ENCODE assay signal across 9 cellular contexts in genomic region chr1:27001570-27002360, GRCh38. TPM values are rescaled to one million over a fixed set of nuclear protein-coding genes. Genes with fewer than 3 reads are reported as not detected.
DNase-seq lines count a peak whose midpoint lies in the region; ATAC-seq, FAIRE-seq and TF ChIP-seq lines count a peak whose summit lies in the region.
"Had no signal": no experiment of that assay in that cellular context is flagged by ENCODE, and none has a peak within 500 bp of the region (broad histone marks: within the 10 kb centered on the region; RNA-seq: fewer than 3 reads in every experiment).

No MANE protein-coding gene starts in this region.

- dilution Hi-C loops in keratinocyte (cut with MboI; ENCODE audit: extremely low pct_ligation_motif_present, low sequenced_read_pairs): no loop called here

- no peak for TF ChIP-seq CTCF in keratinocyte (optimal IDR thresholded peaks at IDR 0.05 in 1 of 3, IDR thresholded peaks at IDR 0.05 in 1 of 3, conservative IDR thresholded peaks at IDR 0.05 in 1 of 3; ENCODE audit: extremely low read depth in 1 of 3, insufficient read depth in 2 of 3, low read length in 3 of 3)
- no peak for TF ChIP-seq CTCF in stomach (IDR thresholded peaks at IDR 0.05)

- peak overlapping the region; percentile 99 for H3K27ac ChIP-seq in keratinocyte (ENCODE audit: control insufficient read depth, insufficient read depth, low read length)
- peak overlapping the region; percentile 43 to 90 (median 86) for H3K27ac ChIP-seq in stomach

- H3K9me3 ChIP-seq in adipocyte (ENCODE audit: control insufficient read depth, low read length) (no peaks in the 10 kb centered on the region), keratinocyte (ENCODE audit: control insufficient read depth, low read depth, low read length) (no peaks in the 10 kb centered on the region), stomach (no peaks in the 10 kb centered on the region)

- peak; percentile 96 for FAIRE-seq in keratinocyte (lab: Jason Lieb, UNC)

- H3K4me2 ChIP-seq in keratinocyte (ENCODE audit: control insufficient read depth, extremely low read depth, insufficient read depth, low read depth, low read length): peak overlapping the region; percentile 45

- H3K27me3 ChIP-seq in adipocyte (replicated peaks; ENCODE audit: control insufficient read depth, insufficient read depth, low read length): no peaks in the 10 kb centered on the region
- no peaks in the 10 kb centered on the region for H3K27me3 ChIP-seq in keratinocyte (ENCODE audit: control insufficient read depth, extremely low read depth, insufficient read depth, low read length)
- H3K27me3 ChIP-seq in stomach: no peaks in the 10 kb centered on the region

- peaks cover 20% of the 10 kb centered on the region for H3K79me2 ChIP-seq in keratinocyte (ENCODE audit: control insufficient read depth, insufficient read depth, low read length)

- DNase-seq in adipocyte (ENCODE audit: low read depth): peak; percentile 27
- no peak for DNase-seq in keratinocyte (ENCODE audit: low read depth, low spot score)
- peak; percentile 48 for DNase-seq in stomach
- DNase-seq in NCI-H524 treated with DMSO at 0.1 percent for 48 hours (lab: John Stamatoyannopoulos, UW): no peak

- peaks cover 3% of the 10 kb centered on the region for H4K20me1 ChIP-seq in keratinocyte (ENCODE audit: control insufficient read depth, extremely low read depth, insufficient read depth, low read length)

- TF ChIP-seq EP300 in stomach (IDR thresholded peaks at IDR 0.05): no peak

- H2AFZ ChIP-seq in keratinocyte (ENCODE audit: control insufficient read depth, low read length): no peak overlapping the region

- peaks cover 2% of the 10 kb centered on the region for H3K9me1 ChIP-seq in keratinocyte (ENCODE audit: control insufficient read depth, extremely low read depth, insufficient read depth, low read length)

- H3K9ac ChIP-seq in adipocyte (ENCODE audit: low read length): peak overlapping the region; percentile 23
- peak overlapping the region; percentile 91 for H3K9ac ChIP-seq in keratinocyte (ENCODE audit: control insufficient read depth, extremely low read depth, insufficient read depth, low read length)

- peaks cover 60% of the 10 kb centered on the region for H3K4me1 ChIP-seq in adipocyte (ENCODE audit: control insufficient read depth, insufficient read depth, low read length)
- H3K4me1 ChIP-seq in keratinocyte (ENCODE audit: control insufficient read depth, extremely low read depth, insufficient read depth, low read length): peaks cover 68% of the 10 kb centered on the region
- peaks cover 69 to 98% (median 89%) of the 10 kb centered on the region in 4 donors for H3K4me1 ChIP-seq in stomach

- intact Hi-C loops in stomach (cut with DNase I; ENCODE audit: low total_unique reads): no loop called here

- ATAC-seq in HG03342 (IDR thresholded peaks at IDR 0.05; ENCODE audit: unreplicated experiment) (peak; percentile 47), GM21360 (IDR thresholded peaks at IDR 0.05; ENCODE audit: unreplicated experiment) (no peak), HG03280 (IDR thresholded peaks at IDR 0.05; ENCODE audit: unreplicated experiment) (no peak), HG03354 (IDR thresholded peaks at IDR 0.05; ENCODE audit: poor library complexity, severe bottlenecking, unreplicated experiment) (no peak)

- H3K4me3 ChIP-seq in adipocyte (ENCODE audit: low read length) (no peak overlapping the region), keratinocyte (ENCODE audit: control insufficient read depth in 2 of 3, extremely low read depth in 1 of 3, insufficient read depth in 2 of 3, low read depth in 1 of 3, low read length in 3 of 3) (no peak overlapping the region), stomach (no peak overlapping the region)

- peak in 2 of 4 donors; percentile 14 to 39 for TF ChIP-seq POLR2A in stomach (IDR thresholded peaks at IDR 0.05)

- 33 to 51% (median 38%) methylated on average over 13 of the region's 13 CpGs for WGBS in stomach, 5 donors

- peaks cover 2% of the 10 kb centered on the region for H3K36me3 ChIP-seq in adipocyte (ENCODE audit: control insufficient read depth, insufficient read depth, low read length, severe bottlenecking)
- peaks cover 14 to 28% of the 10 kb centered on the region in 2 experiments for H3K36me3 ChIP-seq in keratinocyte (ENCODE audit: control insufficient read depth in 2 of 2, extremely low read depth in 1 of 2, insufficient read depth in 2 of 2, low read length in 2 of 2)
- peaks cover 2 to 15% (median 9%) of the 10 kb centered on the region in 4 donors for H3K36me3 ChIP-seq in stomach

RNA-seq across cellular contexts. Expression of gene TRNP1, which starts 8.3 kb away (rescaled TPM):
- polyA plus RNA-seq in keratinocyte (130 to 166 TPM (median 164 TPM) in 3 replicates), stomach (100 to 1,000 TPM; 121 to 216 (median 183) TPM)
- polyA plus RNA-seq in keratinocyte (2011; ENCODE audit: low read depth): 33.9 TPM
- polyA plus RNA-seq in keratinocyte (2011; cell fraction: cytosol; rRNA removed): 107 and 141 TPM in 2 replicates
- 81.1 and 105 TPM in 2 replicates for polyA plus RNA-seq in keratinocyte (2011; cell fraction: nucleus; rRNA removed)
- polyA plus RNA-seq in keratinocyte (2012; ENCODE audit: low replicate concordance): 81.0 and 94.3 TPM in 2 replicates
- polyA minus RNA-seq in keratinocyte: 40.7 to 76.9 TPM (median 51.1 TPM) in 3 replicates
- 121 TPM for polyA minus RNA-seq in keratinocyte (2011; cell fraction: cytosol; rRNA and poly(A)+ RNA removed)
- 31.7 and 43.4 TPM in 2 replicates for polyA minus RNA-seq in keratinocyte (2011; cell fraction: nucleus; rRNA and poly(A)+ RNA removed)
- total RNA-seq in stomach: 100 to 1,000 TPM in 1 of 5 donors, 10 to 100 TPM in 3, 1 to 10 TPM in 1; 1.7 to 188 (median 40.0) TPM

RNA-seq across cellular contexts. Expression of gene TENT5B, which starts 10.9 kb away (rescaled TPM):
- polyA plus RNA-seq in keratinocyte (26.5 to 50.8 TPM (median 36.6 TPM) in 3 replicates), stomach (10 to 100 TPM in 1 of 3 donors, 1 to 10 TPM in 2; 1.7 to 27.5 (median 3.9) TPM)
- polyA plus RNA-seq in keratinocyte (2011; ENCODE audit: low read depth): 130 TPM
- polyA plus RNA-seq in keratinocyte (2011; cell fraction: cytosol; rRNA removed): 21.2 and 35.6 TPM in 2 replicates
- polyA plus RNA-seq in keratinocyte (2011; cell fraction: nucleus; rRNA removed): 37.2 and 51.5 TPM in 2 replicates
- 37.8 and 126 TPM in 2 replicates for polyA plus RNA-seq in keratinocyte (2012; ENCODE audit: low replicate concordance)
- 43.5 to 79.5 TPM (median 49.6 TPM) in 3 replicates for polyA minus RNA-seq in keratinocyte
- polyA minus RNA-seq in keratinocyte (2011; cell fraction: cytosol; rRNA and poly(A)+ RNA removed): 95.7 TPM
- 69.9 and 70.8 TPM in 2 replicates for polyA minus RNA-seq in keratinocyte (2011; cell fraction: nucleus; rRNA and poly(A)+ RNA removed)
- total RNA-seq in stomach: 10 to 100 TPM in 2 of 5 donors, 1 to 10 TPM in 3; 1.8 to 33.0 (median 5.5) TPM

RNA-seq across cellular contexts. Expression of gene KDF1, which starts 41.5 kb away (rescaled TPM):
- polyA plus RNA-seq in keratinocyte: 13.8 to 21.3 TPM (median 16.1 TPM) in 3 replicates
- 3.1 TPM for polyA plus RNA-seq in keratinocyte (2011; ENCODE audit: low read depth)
- polyA plus RNA-seq in keratinocyte (2011; cell fraction: cytosol; rRNA removed): 19.3 and 28.3 TPM in 2 replicates
- polyA plus RNA-seq in keratinocyte (2011; cell fraction: nucleus; rRNA removed): 16.9 and 24.1 TPM in 2 replicates
- polyA plus RNA-seq in keratinocyte (2012; ENCODE audit: low replicate concordance): 16.6 and 21.5 TPM in 2 replicates
- 23.5 to 55.7 TPM (median 25.5 TPM) in 3 replicates for polyA minus RNA-seq in keratinocyte
- 33.6 TPM for polyA minus RNA-seq in keratinocyte (2011; cell fraction: cytosol; rRNA and poly(A)+ RNA removed)
- 9.9 and 12.5 TPM in 2 replicates for polyA minus RNA-seq in keratinocyte (2011; cell fraction: nucleus; rRNA and poly(A)+ RNA removed)
- 10 to 100 TPM in 2 of 5 donors, 1 to 10 TPM in 3; 2.9 to 21.6 (median 7.1) TPM for total RNA-seq in stomach
- 10 to 100 TPM; 13.6 to 15.3 (median 14.5) TPM for polyA plus RNA-seq in stomach
- total RNA-seq: fibroblast of lung had no signal
- polyA plus RNA-seq: fibroblast of lung had no signal

Comparison
In these comparisons a context has a peak if more than half of its experiments do, and no peak if none do; other contexts are left out.
1. DNase-seq: peak in adipocyte (single experiment) and stomach (single experiment); none in keratinocyte (single experiment) and NCI-H524 treated with DMSO at 0.1 percent for 48 hours (single experiment).